ENCODE assay signal across 10 cellular contexts in genomic region chr1:85297538-85297854, GRCh38. TPM values are rescaled to one million over a fixed set of nuclear protein-coding genes. Genes with fewer than 3 reads are reported as not detected.
DNase-seq lines count a peak whose midpoint lies in the region; ATAC-seq and TF ChIP-seq lines count a peak whose summit lies in the region.
"Had no signal": no experiment of that assay in that cellular context is flagged by ENCODE, and none has a peak within 500 bp of the region (broad histone marks: within the 10 kb centered on the region; RNA-seq: fewer than 3 reads in every experiment).

No MANE protein-coding gene starts in this region.

- no peak for TF ChIP-seq POLR2A in prostate gland (IDR thresholded peaks at IDR 0.05)

- no peak overlapping the region for H2AFZ ChIP-seq in PC-9

- H3K79me2 ChIP-seq in PC-9 (ENCODE audit: low read depth), result peaks cover 11% of the 10 kb centered on the region; the same call in 1 of the 2 replicates

- H3K9me3 ChIP-seq in BLaER1 treated with 17β-estradiol and CSF1 and Interleukin-3, amounts not matched to agents 10 nM and 100 nM (replicated peaks in 1 of 11), result no peaks in the 10 kb centered on the region
- no peaks in the 10 kb centered on the region for H3K9me3 ChIP-seq in PC-9 (ENCODE audit: insufficient read depth, low read depth)
- no peaks in the 10 kb centered on the region for H3K9me3 ChIP-seq in prostate gland

- H3K4me2 ChIP-seq in BLaER1 treated with 17β-estradiol and CSF1 and Interleukin-3, amounts not matched to agents 10 nM and 100 nM, result peak overlapping the region; percentile 73 to 90 (median 83)
- peak overlapping the region; percentile 76 for H3K4me2 ChIP-seq in PC-9

- CTCF ChIA-PET in PC-9 (lab: Charles Lee), result interaction anchor here (0.5 kb wide), 1 partner anchor 1098 kb away, joined by 3 read pairs; the partner anchor contains the start of gene ODF2L

- H3K4me1 ChIP-seq in BLaER1 treated with 17β-estradiol and CSF1 and Interleukin-3, amounts not matched to agents 10 nM and 100 nM, result peaks cover 19 to 29% (median 26%) of the 10 kb centered on the region in 10 experiments
- H3K4me1 ChIP-seq in PC-9 (replicated peaks; ENCODE audit: insufficient read depth) (peaks cover 65% of the 10 kb centered on the region), prostate gland (replicated peaks) (peaks cover 11% of the 10 kb centered on the region)

- no peak for DNase-seq in PC-9
- no peak for DNase-seq in epithelial cell of prostate (ENCODE audit: low read depth, low spot score)
- no peak for DNase-seq in prostate gland (ENCODE audit: low spot score)
- DNase-seq in NCI-H1694 treated with DMSO at 0.1 percent for 48 hours (lab: John Stamatoyannopoulos, UW), result no peak
- DNase-seq in T-helper 1 cell, result no peak
- DNase-seq: SHP77 had no signal

- peaks cover 57% of the 10 kb centered on the region for H3F3A ChIP-seq in PC-9 (ENCODE audit: insufficient read depth, low read depth)

- POLR2A ChIA-PET in PC-9 (lab: Charles Lee; ENCODE audit: unreplicated experiment), result interaction anchor here (1.7 kb wide), 1 partner anchor 22 kb away, joined by 8 read pairs; no protein-coding TSS in a partner anchor

- H4K20me1 ChIP-seq in BLaER1 treated with 17β-estradiol and CSF1 and Interleukin-3, amounts not matched to agents 10 nM and 100 nM, result peaks cover 0 to 6% (median 0%) of the 10 kb centered on the region in 11 experiments; a peak in 1 of 22 replicates
- no peaks in the 10 kb centered on the region for H4K20me1 ChIP-seq in PC-9 (ENCODE audit: insufficient read depth)

- no peak overlapping the region; a peak in 1 of 20 replicates for H3K4me3 ChIP-seq in BLaER1 treated with 17β-estradiol and CSF1 and Interleukin-3, amounts not matched to agents 10 nM and 100 nM
- H3K4me3 ChIP-seq in PC-9 (peak overlapping the region; percentile 35; the same call in 1 of the 2 replicates), prostate gland (no peak overlapping the region)
- H3K4me3 ChIP-seq: lung had no signal

- H3K36me3 ChIP-seq in BLaER1 treated with 17β-estradiol and CSF1 and Interleukin-3, amounts not matched to agents 10 nM and 100 nM, result no peaks in the 10 kb centered on the region
- H3K36me3 ChIP-seq in PC-9 (ENCODE audit: low read depth), result no peaks in the 10 kb centered on the region
- no peaks in the 10 kb centered on the region for H3K36me3 ChIP-seq in prostate gland

- BruUV-seq in PC-9 (replicated peaks; lab: Mats Ljungman, UMichigan), result TSS peak; percentile 78

- no peak overlapping the region for H3K9ac ChIP-seq in BLaER1 treated with 17β-estradiol and CSF1 and Interleukin-3, amounts not matched to agents 10 nM and 100 nM

- H3K9me2 ChIP-seq in PC-9 (ENCODE audit: insufficient read depth), result no peaks in the 10 kb centered on the region

- H3K27me3 ChIP-seq in BLaER1 treated with 17β-estradiol and CSF1 and Interleukin-3, amounts not matched to agents 10 nM and 100 nM, result peaks cover 0 to 5% (median 0%) of the 10 kb centered on the region in 11 experiments; a peak in 3 of 22 replicates
- no peaks in the 10 kb centered on the region for H3K27me3 ChIP-seq in PC-9 (ENCODE audit: insufficient read depth, low read depth)
- no peaks in the 10 kb centered on the region for H3K27me3 ChIP-seq in prostate gland (replicated peaks; ENCODE audit: insufficient read depth)

- no peak for TF ChIP-seq CTCF in PC-9 (conservative IDR thresholded peaks at IDR 0.05)
- TF ChIP-seq CTCF in prostate gland (IDR thresholded peaks at IDR 0.05), result no peak

- 18% methylated on average over 1 of the region's 1 CpG for WGBS in prostate gland

- intact Hi-C loops in PC-9 (cut with micrococcal nuclease; ENCODE audit: unreplicated experiment), result loop anchor here (1.0 kb wide), 2 partner anchors 34 to 96 kb away; partner anchors contain the start of gene SYDE2
- intact Hi-C loops in prostate gland (cut with DNase I), result no loop called here

- H3K27ac ChIP-seq in BLaER1 treated with 17β-estradiol and CSF1 and Interleukin-3, amounts not matched to agents 10 nM and 100 nM, result no peak overlapping the region
- H3K27ac ChIP-seq in PC-9 (peak overlapping the region; percentile 93), epithelial cell of prostate (peak overlapping the region; percentile 96), prostate gland (peak overlapping the region; percentile 87 to 88)

- ATAC-seq in GM19467 (IDR thresholded peaks at IDR 0.05; ENCODE audit: unreplicated experiment), result no peak
- ATAC-seq in GM19324 (IDR thresholded peaks at IDR 0.05; ENCODE audit: low FRiP score, unreplicated experiment), result no peak

RNA-seq across cellular contexts. Expression of gene BCL10, which starts 21.1 kb away (rescaled TPM):
- total RNA-seq in PC-9 (2021) (30.4 and 32.0 TPM in 2 replicates), prostate gland (10 to 100 TPM; 17.3 to 18.4 TPM)

RNA-seq across cellular contexts. Expression of gene C1orf52, which starts 38.0 kb away (rescaled TPM):
- total RNA-seq in PC-9 (2021), result 20.7 and 23.3 TPM in 2 replicates
- total RNA-seq in prostate gland, result 10 to 100 TPM; 12.7 to 30.5 TPM

Comparison
In these comparisons a context has a peak if more than half of its experiments do, and no peak if none do; other contexts are left out.
1. H3K27ac ChIP-seq: peak in PC-9 (single experiment), epithelial cell of prostate (single experiment) and prostate gland (2 of 2); none in BLaER1 treated with 17β-estradiol and CSF1 and Interleukin-3, amounts not matched to agents 10 nM and 100 nM (0 of 11).